Comparison of ENCODE assay signal across 17 cellular contexts in genomic region chr15:100247228-100248225, GRCh38.
DNase-seq lines count a peak whose midpoint lies in the region; ATAC-seq and TF ChIP-seq lines count a peak whose summit lies in the region.
"Had no signal": no experiment of that assay in that cellular context is flagged by ENCODE, and none has a peak within 500 bp of the region (broad histone marks: within the 10 kb centered on the region; RNA-seq: fewer than 3 reads in every experiment).

No MANE protein-coding gene starts in this region.

- no peak overlapping the region for H2BK5ac ChIP-seq in H9 (ENCODE audit: insufficient read length, low read length)

- H3K4me1 ChIP-seq in H9 (ENCODE audit: insufficient read depth, low read length), result no peaks in the 10 kb centered on the region

- no peak overlapping the region for H3K56ac ChIP-seq in H9 (ENCODE audit: insufficient read length, low read depth, low read length)

- no peak overlapping the region for H2BK120ac ChIP-seq in H9 (ENCODE audit: low read depth, low read length, poor library complexity, severe bottlenecking)

- DNase-seq in H9 (no peak), islet precursor cell (peak; percentile 32), posterior vena cava (ENCODE audit: low spot score) (peak; percentile 48), H7 (no peak), NCI-H82 (lab: John Stamatoyannopoulos, UW) (no peak)
- DNase-seq: ACHN; CD4-positive, alpha-beta T cell; DMS79 treated with DMSO at 0.1 percent for 48 hours; GDM1; Karpas-422; NCI-H187 treated with DMSO at 0.1 percent for 48 hours; NCI-H2171 treated with DMSO at 0.1 percent for 48 hours; NCI-H510A had no signal

- H2AFZ ChIP-seq in H9 (ENCODE audit: low read length), result no peak overlapping the region
- H2AFZ ChIP-seq: GM23338 had no signal

- H3K18ac ChIP-seq in H9 (ENCODE audit: insufficient read length, low read depth, low read length), result no peak overlapping the region

- no peak overlapping the region for H3K9ac ChIP-seq in H9 (ENCODE audit: extremely low read depth, insufficient read length, low read length)

- H3K4me3 Mint-ChIP-seq in H9, result no peak overlapping the region
- H3K4me3 Mint-ChIP-seq: CD4-positive, alpha-beta T cell; GM23338 had no signal

- intact Hi-C loops in posterior vena cava (cut with DNase I), result no loop called here

- no peaks in the 10 kb centered on the region for H4K20me1 ChIP-seq in H9 (ENCODE audit: control insufficient read depth, insufficient read depth, insufficient read length)

- H3K23me2 ChIP-seq in H9 (ENCODE audit: insufficient read length, low read depth, low read length, poor library complexity, severe bottlenecking), result no peaks in the 10 kb centered on the region

- no peaks in the 10 kb centered on the region; a peak in 1 of 7 replicates for H3K36me3 Mint-ChIP-seq in H9 (ENCODE audit: insufficient read depth in 1 of 3, low read depth in 3 of 3)

- H2BK15ac ChIP-seq in H9 (ENCODE audit: low read depth, low read length), result no peak overlapping the region

- H3K14ac ChIP-seq in H9 (ENCODE audit: insufficient read depth, low read length), result peak overlapping the region; percentile 14; the same call in 1 of the 2 replicates

- H3K4me3 ChIP-seq in H7 (ENCODE audit: insufficient read depth, low read depth, low read length), result no peak overlapping the region
- H3K4me3 ChIP-seq: GM23338 had no signal

- H3K27ac Mint-ChIP-seq in H9, result peak overlapping the region in 1 of 3 experiments; percentile 69; a peak in 2 of 7 replicates
- H3K27ac Mint-ChIP-seq: CD4-positive, alpha-beta T cell; GM23338 had no signal

- no peak overlapping the region for H4K8ac ChIP-seq in H9 (replicated peaks; ENCODE audit: insufficient read length, low read depth, low read length)

- no peak overlapping the region for H4K5ac ChIP-seq in H9 (ENCODE audit: insufficient read length, low read depth, low read length)

- no peaks in the 10 kb centered on the region for H3K79me1 ChIP-seq in H9 (ENCODE audit: insufficient read depth, low read depth, low read length, poor library complexity, severe bottlenecking)

- H3K27me3 Mint-ChIP-seq in H9 (ENCODE audit: low read depth), result no peaks in the 10 kb centered on the region; the same call in 1 of the 2 replicates
- H3K27me3 Mint-ChIP-seq: CD4-positive, alpha-beta T cell had no signal

- H3K9me3 Mint-ChIP-seq in H9, result no peaks in the 10 kb centered on the region; a peak in 2 of 5 replicates
- H3K9me3 Mint-ChIP-seq: CD4-positive, alpha-beta T cell; GM23338 had no signal

- H3K27me3 ChIP-seq in H9 (ENCODE audit: insufficient read depth, low read length), result no peaks in the 10 kb centered on the region
- no peaks in the 10 kb centered on the region for H3K27me3 ChIP-seq in H7 (ENCODE audit: control insufficient read depth, insufficient read depth, low read length)

- no peaks in the 10 kb centered on the region for H3K9me3 ChIP-seq in H9 (ENCODE audit: control insufficient read depth, low read depth, low read length)

- H4K91ac ChIP-seq in H9 (ENCODE audit: insufficient read length, low read depth, low read length), result no peak overlapping the region

- no peak overlapping the region for H2BK12ac ChIP-seq in H9 (ENCODE audit: insufficient read length, low read depth, low read length)

- no peaks in the 10 kb centered on the region for H3K79me2 ChIP-seq in H9 (ENCODE audit: insufficient read depth, low read length)

- peaks cover 15 to 21% of the 10 kb centered on the region in 2 experiments for H3K4me1 Mint-ChIP-seq in H9

- no CpG with 5 or more reads among the region's 21 CpGs for WGBS in H9 (ENCODE audit: extremely low coverage, insufficient read length, low lambda C conversion rate)

- no peak overlapping the region for H3K23ac ChIP-seq in H9 (ENCODE audit: insufficient read length, low read depth, low read length)

- H3K4me2 ChIP-seq in H9 (ENCODE audit: insufficient read depth, insufficient read length, low read length), result no peak overlapping the region
- H3K4me2 ChIP-seq: GM23338 had no signal

- TF ChIP-seq CTCF in H9 (conservative IDR thresholded peaks at IDR 0.05), result no peak
- TF ChIP-seq CTCF in VCaP (conservative IDR thresholded peaks at IDR 0.05), result no peak

- no peaks in the 10 kb centered on the region for H3K36me3 ChIP-seq in H7 (replicated peaks; ENCODE audit: control insufficient read depth, insufficient read depth, low read length)

- no peak overlapping the region for H2AK5ac ChIP-seq in H9 (ENCODE audit: insufficient read length, low read length)

- no peak overlapping the region for H3K4ac ChIP-seq in H9 (ENCODE audit: low read depth, low read length)

- H3K27ac ChIP-seq in H9 (ENCODE audit: insufficient read length, low read depth, low read length) (no peak overlapping the region), VCaP (peak overlapping the region; percentile 7; the same call in 1 of the 2 replicates)

- no peak overlapping the region for H2BK20ac ChIP-seq in H9 (ENCODE audit: low read depth, low read length, poor library complexity, severe bottlenecking)

- H3T11ph ChIP-seq in H9 (ENCODE audit: low read length), result no peak overlapping the region

- no peak for ATAC-seq in HG03045 (IDR thresholded peaks at IDR 0.05; ENCODE audit: unreplicated experiment)
- no peak for ATAC-seq in GM19351 (IDR thresholded peaks at IDR 0.05; ENCODE audit: unreplicated experiment)
- ATAC-seq: GM23338 had no signal

Comparison
In these comparisons a context has a peak if more than half of its experiments do, and no peak if none do; other contexts are left out.
1. DNase-seq: peak in islet precursor cell (single experiment) and posterior vena cava (single experiment); none in H9 (single experiment), H7 (single experiment) and NCI-H82 (single experiment).